In genomic region chr6:159833556-159833955, GRCh38 we compare ENCODE assay signal across 18 cellular contexts. TPM values are rescaled to one million over a fixed set of nuclear protein-coding genes. Genes with fewer than 3 reads are reported as not detected.
DNase-seq lines count a peak whose midpoint lies in the region; ATAC-seq and TF ChIP-seq lines count a peak whose summit lies in the region.
"Had no signal": no experiment of that assay in that cellular context is flagged by ENCODE, and none has a peak within 500 bp of the region (broad histone marks: within the 10 kb centered on the region; RNA-seq: fewer than 3 reads in every experiment).

No MANE protein-coding gene starts in this region.

- H3K27me3 Mint-ChIP-seq in activated T-cell treated with anti-CD3 and anti-CD28 coated beads, Interleukin-2, amount 50 U/mL, for 4 hours (ENCODE audit: low read depth): no peaks in the 10 kb centered on the region
- H3K27me3 Mint-ChIP-seq: activated CD4-positive, alpha-beta memory T cell treated with anti-CD3 and anti-CD28 coated beads for 36 hours had no signal

- CTCF ChIA-PET in AG04449 (lab: Yijun Ruan, JAX): interaction anchor here (1.0 to 1.4 kb wide), 2 partner anchors 44 to 238 kb away, joined by 3 read pairs; no protein-coding TSS in a partner anchor

- peaks cover 15% of the 10 kb centered on the region for H3K4me1 Mint-ChIP-seq in activated T-cell treated with anti-CD3 and anti-CD28 coated beads, Interleukin-2, amount 50 U/mL, for 4 hours (ENCODE audit: low read depth)

- H3K4me3 ChIP-seq in AG04449 (ENCODE audit: low read depth, low read length): no peak overlapping the region
- H3K4me3 ChIP-seq in foreskin fibroblast (ENCODE audit: low read depth in 1 of 2, low read length in 2 of 2): no peak overlapping the region
- H3K4me3 ChIP-seq: SJCRH30 had no signal

- H3K4me3 Mint-ChIP-seq in activated T-cell treated with anti-CD3 and anti-CD28 coated beads, Interleukin-2, amount 50 U/mL, for 4 hours: no peak overlapping the region
- H3K4me3 Mint-ChIP-seq: activated CD4-positive, alpha-beta memory T cell treated with anti-CD3 and anti-CD28 coated beads for 36 hours; B cell; neural crest cell; stimulated activated naive B cell treated with anti-CD40 and anti-IgM and Interleukin-4, amounts not matched to agents 10 μg/mL and 1 μg/mL and 100 μg/mL, for 72 hours had no signal

- no peaks in the 10 kb centered on the region for H3K9me3 Mint-ChIP-seq in activated T-cell treated with anti-CD3 and anti-CD28 coated beads, Interleukin-2, amount 50 U/mL, for 4 hours
- H3K9me3 Mint-ChIP-seq: activated CD4-positive, alpha-beta memory T cell treated with anti-CD3 and anti-CD28 coated beads for 36 hours; neural crest cell; stimulated activated naive B cell treated with anti-CD40 and anti-IgM and Interleukin-4, amounts not matched to agents 10 μg/mL and 1 μg/mL and 100 μg/mL, for 72 hours had no signal

- intact Hi-C loops in sciatic nerve (cut with DNase I): no loop called here

- H3K36me3 Mint-ChIP-seq in activated T-cell treated with anti-CD3 and anti-CD28 coated beads, Interleukin-2, amount 50 U/mL, for 4 hours (ENCODE audit: insufficient read depth): no peaks in the 10 kb centered on the region
- H3K36me3 Mint-ChIP-seq: activated CD4-positive, alpha-beta memory T cell treated with anti-CD3 and anti-CD28 coated beads for 36 hours; stimulated activated naive B cell treated with anti-CD40 and anti-IgM and Interleukin-4, amounts not matched to agents 10 μg/mL and 1 μg/mL and 100 μg/mL, for 72 hours had no signal

- TF ChIP-seq CTCF in AG04449 (IDR thresholded peaks at IDR 0.05; ENCODE audit: insufficient read depth, low read length, missing control alignments) (peak; percentile 11), foreskin fibroblast (IDR thresholded peaks at IDR 0.05; ENCODE audit: low read depth, low read length) (peak; percentile 26)

- ATAC-seq in activated T-cell treated with anti-CD3 and anti-CD28 coated beads, Interleukin-2, amount 50 U/mL, for 4 hours: no peak
- ATAC-seq in GM18861 (IDR thresholded peaks at IDR 0.05; ENCODE audit: unreplicated experiment) (no peak), sciatic nerve (no peak), GM18517 (IDR thresholded peaks at IDR 0.05; ENCODE audit: unreplicated experiment) (no peak)
- ATAC-seq: right cardiac atrium; stimulated activated naive B cell treated with anti-CD40 and anti-IgM and Interleukin-4, amounts not matched to agents 10 μg/mL and 1 μg/mL and 100 μg/mL, for 72 hours had no signal

- POLR2A ChIA-PET in AG04449 (lab: Yijun Ruan, JAX): interaction anchor here (0.9 kb wide), 1 partner anchor 44 kb away, joined by 3 read pairs; the partner anchor contains the start of genes MRPL18 and TCP1

- DNase-seq in AG04449 (ENCODE audit: low read depth, low spot score) (peak; percentile 23), GM03348 (ENCODE audit: low spot score) (peak; percentile 80), RKO (ENCODE audit: low spot score) (peak; percentile 52), foreskin fibroblast (peak; percentile 67 to 83), sciatic nerve (ENCODE audit: low spot score) (no peak)
- DNase-seq in activated T-cell treated with anti-CD3 and anti-CD28 coated beads, Interleukin-2, amount 50 U/mL, for 4 hours: no peak
- DNase-seq: activated CD4-positive, alpha-beta memory T cell treated with anti-CD3 and anti-CD28 coated beads for 36 hours; dermis blood vessel endothelial cell; NCI-H1105; right cardiac atrium; SJCRH30; stimulated activated naive B cell treated with anti-CD40 and anti-IgM and Interleukin-4, amounts not matched to agents 10 μg/mL and 1 μg/mL and 100 μg/mL, for 72 hours had no signal

RNA-seq across cellular contexts. Expression of gene PNLDC1, which starts 33.5 kb away (rescaled TPM):
- 1 to 10 TPM in 1 of 3 donors, under 1 TPM in 2; 0.14 to 2.0 (median 0.30) TPM for total RNA-seq in activated T-cell treated with anti-CD3 and anti-CD28 coated beads, Interleukin-2, amount 50 U/mL, for 4 hours
- not detected for total RNA-seq in sciatic nerve
- total RNA-seq: dermis blood vessel endothelial cell, fibroblast of lung, lung microvascular endothelial cell, SJCRH30 had no signal

RNA-seq across cellular contexts. Expression of gene MRPL18, which starts 43.3 kb away (rescaled TPM):
- 100 to 1,000 TPM in 2 of 3 donors, 10 to 100 TPM in 1; 99.8 to 111 (median 101) TPM for total RNA-seq in activated T-cell treated with anti-CD3 and anti-CD28 coated beads, Interleukin-2, amount 50 U/mL, for 4 hours
- total RNA-seq in sciatic nerve: 36.5 TPM

RNA-seq across cellular contexts. Expression of gene TCP1, which starts 44.2 kb away (rescaled TPM):
- total RNA-seq in activated T-cell treated with anti-CD3 and anti-CD28 coated beads, Interleukin-2, amount 50 U/mL, for 4 hours: 100 to 1,000 TPM; 623 to 691 (median 686) TPM
- 107 TPM for total RNA-seq in sciatic nerve

RNA-seq across cellular contexts. Expression of gene MAS1, which starts 57.2 kb away (rescaled TPM):
- total RNA-seq in activated T-cell treated with anti-CD3 and anti-CD28 coated beads, Interleukin-2, amount 50 U/mL, for 4 hours: not detected
- not detected for total RNA-seq in sciatic nerve
- total RNA-seq: activated CD4-positive, alpha-beta memory T cell treated with anti-CD3 and anti-CD28 coated beads for 36 hours; B cell; dermis blood vessel endothelial cell; fibroblast of lung; lung microvascular endothelial cell; neural crest cell had no signal

Comparison
In these comparisons a context has a peak if more than half of its experiments do, and no peak if none do; other contexts are left out.
1. DNase-seq: peak in AG04449 (single experiment), GM03348 (single experiment), RKO (single experiment) and foreskin fibroblast (2 of 2); none in activated T-cell treated with anti-CD3 and anti-CD28 coated beads, Interleukin-2, amount 50 U/mL, for 4 hours (single experiment) and sciatic nerve (single experiment).